ENCODE assay signal across 14 cellular contexts in the genomic region with DNA sequence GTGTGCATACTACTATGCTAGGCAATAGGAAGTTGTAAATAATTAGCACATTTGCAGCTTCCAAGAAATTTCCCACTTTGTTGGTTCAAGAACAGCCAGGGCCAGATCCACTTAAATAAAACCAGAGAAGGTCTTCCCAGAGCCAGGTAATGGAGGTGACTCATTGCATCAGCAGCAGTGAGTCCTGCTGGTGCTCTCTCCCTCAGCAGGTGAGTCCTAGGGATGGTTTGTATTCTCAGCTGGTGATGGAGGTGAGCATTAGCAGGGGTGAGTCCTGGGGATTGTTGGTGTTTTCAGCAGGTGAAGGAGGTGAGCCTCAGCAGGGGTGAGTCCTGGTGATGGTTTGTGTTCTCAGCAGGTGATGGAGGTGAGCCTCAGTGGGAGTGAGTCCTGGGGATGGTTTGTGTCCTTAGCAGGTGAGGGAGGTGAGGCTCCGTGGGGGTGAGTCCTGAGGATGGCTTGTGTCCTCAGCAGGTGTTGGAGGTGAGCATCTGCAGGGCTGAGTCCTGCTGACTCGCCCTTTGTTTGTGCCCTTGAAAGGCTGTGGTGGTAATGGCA.
A peak's percentile ranks its signal among the peaks of the same experiment; 100 is the strongest.
DNase-seq lines count a peak whose midpoint lies in the region; ATAC-seq, FAIRE-seq and TF ChIP-seq lines count a peak whose summit lies in the region.
"Had no signal": no experiment of that assay in that cellular context is flagged by ENCODE, and none has a peak within 500 bp of the region (broad histone marks: within the 10 kb centered on the region; RNA-seq: fewer than 3 reads in every experiment).

No MANE protein-coding gene starts in this region.

- peaks cover 3% of the 10 kb centered on the region for H3K27me3 ChIP-seq in bronchial epithelial cell (ENCODE audit: control insufficient read depth, insufficient read depth, low read length)
- H3K27me3 ChIP-seq in upper lobe of right lung, result no peaks in the 10 kb centered on the region

- POLR2A ChIA-PET in RWPE1 (lab: Yijun Ruan, JAX; ENCODE audit: low non-redundant PET), result no interaction called here

- TF ChIP-seq POLR2A in H54 (IDR thresholded peaks at IDR 0.05; ENCODE audit: low read depth, low read length), result no peak

- ATAC-seq in upper lobe of right lung (peak; percentile 23), HG03457 (IDR thresholded peaks at IDR 0.05; ENCODE audit: unreplicated experiment) (no peak)

- TF ChIP-seq CTCF in RWPE1 (conservative IDR thresholded peaks at IDR 0.05; ENCODE audit: low read depth) (no peak), bronchial epithelial cell (IDR thresholded peaks at IDR 0.05; ENCODE audit: insufficient read depth, low read length, severe bottlenecking) (no peak), upper lobe of right lung (IDR thresholded peaks at IDR 0.05) (no peak)

- intact Hi-C loops in upper lobe of right lung (cut with DNase I), result no loop called here

- FAIRE-seq in bronchial epithelial cell (lab: Jason Lieb, UNC) (no peak), H54 (lab: Jason Lieb, UNC) (no peak)
- FAIRE-seq: A204.1, H1 had no signal

- no peaks in the 10 kb centered on the region for H3K4me1 ChIP-seq in upper lobe of right lung

- CTCF ChIA-PET in RWPE1 (lab: Yijun Ruan, JAX), result no interaction called here

- H3K4me3 ChIP-seq in bronchial epithelial cell (ENCODE audit: low read depth, low read length) (no peak overlapping the region), upper lobe of right lung (no peak overlapping the region)

- H3K27ac ChIP-seq in RWPE1, result no peak overlapping the region
- no peak overlapping the region for H3K27ac ChIP-seq in upper lobe of right lung

- no peaks in the 10 kb centered on the region for H3K9me3 ChIP-seq in upper lobe of right lung

- H3K36me3 ChIP-seq in bronchial epithelial cell (ENCODE audit: control insufficient read depth, insufficient read depth, low read length) (no peaks in the 10 kb centered on the region), upper lobe of right lung (no peaks in the 10 kb centered on the region)

- DNase-seq in RWPE1 (ENCODE audit: low spot score) (peak; percentile 8), bronchial epithelial cell (ENCODE audit: low read depth) (peak; percentile 29), kidney tubule cell (ENCODE audit: low spot score) (peak; percentile 8), upper lobe of right lung (no peak), H54 (ENCODE audit: insufficient read length, low spot score) (no peak)
- DNase-seq in stimulated activated CD4-positive, alpha-beta T cell treated with anti-CD3 and anti-CD28 coated beads, Interleukin-2, amount 100 ng/mL, for 24 hours, result no peak
- DNase-seq: C1 segment of cervical spinal cord; Calu3; CD4-positive, alpha-beta T cell; DMS 273 treated with DMSO at 0.1 percent for 48 hours; HCEC 1CT had no signal

Comparison
In these comparisons a context has a peak if more than half of its experiments do, and no peak if none do; other contexts are left out.
1. DNase-seq: peak in RWPE1 (single experiment), bronchial epithelial cell (single experiment) and kidney tubule cell (single experiment); none in upper lobe of right lung (single experiment), stimulated activated CD4-positive, alpha-beta T cell treated with anti-CD3 and anti-CD28 coated beads, Interleukin-2, amount 100 ng/mL, for 24 hours (0 of 2) and H54 (single experiment).